33 cellular contexts compared by ENCODE assay signal in genomic region chr4:99610605-99611172, GRCh38. TPM values are rescaled to one million over a fixed set of nuclear protein-coding genes. Genes with fewer than 3 reads are reported as not detected.
DNase-seq lines count a peak whose midpoint lies in the region; TF ChIP-seq lines count a peak whose summit lies in the region.
"Had no signal": no experiment of that assay in that cellular context is flagged by ENCODE, and none has a peak within 500 bp of the region (broad histone marks: within the 10 kb centered on the region; RNA-seq: fewer than 3 reads in every experiment).

No MANE protein-coding gene starts in this region.

- H3K4me3 ChIP-seq in astrocyte of the cerebellum (ENCODE audit: low read depth, low read length) (no peak overlapping the region), fibroblast of the aortic adventitia (ENCODE audit: low read depth, low read length) (no peak overlapping the region)
- H3K4me3 ChIP-seq: cardiac muscle cell, lung, SJCRH30, spleen had no signal

- H3K9me3 Mint-ChIP-seq in T-helper 2 cell treated with Interferon-gamma antibody and Interleukin-4, amounts not matched to agents 5 μg/mL and 100 μg/mL, for 36 hours, result no peaks in the 10 kb centered on the region
- H3K9me3 Mint-ChIP-seq: activated T-helper 17 cell treated with anti-CD3 and anti-CD28 coated beads, Interleukin-2, amount 50 U/mL, for 72 hours; CD8-positive, alpha-beta T cell; nephron had no signal

- no peak overlapping the region for H3K27ac Mint-ChIP-seq in T-helper 2 cell treated with Interferon-gamma antibody and Interleukin-4, amounts not matched to agents 5 μg/mL and 100 μg/mL, for 36 hours
- H3K27ac Mint-ChIP-seq: activated CD4-positive, alpha-beta T cell treated with anti-CD3 and anti-CD28 coated beads for 36 hours; activated CD8-positive, alpha-beta T cell treated with anti-CD3 and anti-CD28 coated beads, Interleukin-2, amount 10 ng/mL, durations not matched to agents 7 days and 5 days; activated T-helper 17 cell treated with anti-CD3 and anti-CD28 coated beads, Interleukin-2, amount 50 U/mL, for 72 hours; CD8-positive, alpha-beta T cell; nephron had no signal

- DNase-seq in M059J (ENCODE audit: low read depth) (peak; percentile 46), astrocyte of the cerebellum (ENCODE audit: low read depth) (peak; percentile 77), fibroblast of the aortic adventitia (ENCODE audit: low read depth) (peak; percentile 72), stromal cell of bone marrow (ENCODE audit: low read depth) (peak; percentile 15), COR-L47 (lab: John Stamatoyannopoulos, UW) (no peak), occipital lobe (lab: John Stamatoyannopoulos, UW) (no peak)
- DNase-seq in T-helper 2 cell treated with Interferon-gamma antibody and Interleukin-4, amounts not matched to agents 5 μg/mL and 100 μg/mL, for 36 hours (ENCODE audit: low spot score), result no peak
- DNase-seq: activated CD4-positive, alpha-beta T cell treated with anti-CD3 and anti-CD28 coated beads for 36 hours; activated CD8-positive, alpha-beta T cell treated with anti-CD3 and anti-CD28 coated beads, Interleukin-2, amount 10 ng/mL, durations not matched to agents 7 days and 5 days; activated naive CD4-positive, alpha-beta T cell treated with anti-CD3 and anti-CD28 coated beads, Interleukin-2, amount 50 U/mL, for 16 hours; amniotic stem cell; BE2C; CD8-positive, alpha-beta T cell; DMS 273 treated with DMSO at 0.1 percent for 48 hours; effector CD4-positive, alpha-beta T cell; EL; hippocampal formation; NCI-H1092; NCI-H1694; NCI-H82; SJCRH30; spleen; stimulated activated CD4-positive, alpha-beta T cell treated with anti-CD3 and anti-CD28 coated beads, Interleukin-2, amount 100 ng/mL, for 24 hours; stimulated activated naive CD8-positive, alpha-beta T cell treated with anti-CD3 and anti-CD28 coated beads, Interleukin-15, Interleukin-2, amounts not matched to agents 100 U/mL and 50 U/mL, for 24 hours; SW 1271; T1000 had no signal

- no peaks in the 10 kb centered on the region for H3K36me3 Mint-ChIP-seq in T-helper 2 cell treated with Interferon-gamma antibody and Interleukin-4, amounts not matched to agents 5 μg/mL and 100 μg/mL, for 36 hours (ENCODE audit: low read depth)
- H3K36me3 Mint-ChIP-seq: CD8-positive, alpha-beta T cell had no signal

- TF ChIP-seq CTCF in astrocyte of the cerebellum (IDR thresholded peaks at IDR 0.05; ENCODE audit: low read depth, low read length, missing control alignments), result no peak
- no peak for TF ChIP-seq CTCF in fibroblast of the aortic adventitia (IDR thresholded peaks at IDR 0.05; ENCODE audit: insufficient read depth, low read length)

- in situ Hi-C loops in astrocyte of the cerebellum (cut with HindIII; ENCODE audit: low sequenced_read_pairs), result no loop called here

- no peaks in the 10 kb centered on the region for H3K4me1 Mint-ChIP-seq in T-helper 2 cell treated with Interferon-gamma antibody and Interleukin-4, amounts not matched to agents 5 μg/mL and 100 μg/mL, for 36 hours (ENCODE audit: low read depth)
- H3K4me1 Mint-ChIP-seq: activated CD4-positive, alpha-beta T cell treated with anti-CD3 and anti-CD28 coated beads for 36 hours; activated T-helper 17 cell treated with anti-CD3 and anti-CD28 coated beads, Interleukin-2, amount 50 U/mL, for 72 hours had no signal

- H3K27me3 Mint-ChIP-seq in T-helper 2 cell treated with Interferon-gamma antibody and Interleukin-4, amounts not matched to agents 5 μg/mL and 100 μg/mL, for 36 hours (ENCODE audit: low read depth), result peaks cover 3% of the 10 kb centered on the region

- H3K4me3 Mint-ChIP-seq in T-helper 2 cell treated with Interferon-gamma antibody and Interleukin-4, amounts not matched to agents 5 μg/mL and 100 μg/mL, for 36 hours, result no peak overlapping the region
- H3K4me3 Mint-ChIP-seq: activated CD4-positive, alpha-beta T cell treated with anti-CD3 and anti-CD28 coated beads for 36 hours; activated CD8-positive, alpha-beta T cell treated with anti-CD3 and anti-CD28 coated beads, Interleukin-2, amount 10 ng/mL, durations not matched to agents 7 days and 5 days; activated T-helper 17 cell treated with anti-CD3 and anti-CD28 coated beads, Interleukin-2, amount 50 U/mL, for 72 hours; CD8-positive, alpha-beta T cell; nephron had no signal

RNA-seq across cellular contexts. Expression of gene MTTP, which starts 36.1 kb away (rescaled TPM):
- 0.22 and 1.9 TPM in 2 replicates for total RNA-seq in M059J (2014; rRNA removed; shearing (Covaris generic))
- total RNA-seq in fibroblast of the aortic adventitia (ENCODE audit: low replicate concordance), result 0.09 and 0.25 TPM in 2 replicates
- 3.4 TPM for total RNA-seq in occipital lobe
- total RNA-seq: CD8-positive, alpha-beta T cell; osteocyte; renal cortical epithelial cell had no signal

RNA-seq across cellular contexts. Expression of gene TRMT10A, which starts 46.9 kb away (rescaled TPM):
- 3.4 and 3.7 TPM in 2 replicates for total RNA-seq in M059J (2014; rRNA removed; shearing (Covaris generic))
- total RNA-seq in fibroblast of the aortic adventitia (ENCODE audit: low replicate concordance), result 8.9 and 9.6 TPM in 2 replicates
- total RNA-seq in occipital lobe, result 5.6 TPM

RNA-seq across cellular contexts. Expression of gene C4orf54, which starts 46.9 kb away (rescaled TPM):
- total RNA-seq in M059J (2014; rRNA removed; shearing (Covaris generic)), result 0.02 and 0.37 TPM in 2 replicates
- 0.08 TPM in 1 of 2 replicates, not detected in the other for total RNA-seq in fibroblast of the aortic adventitia (ENCODE audit: low replicate concordance)
- 0.47 TPM for total RNA-seq in occipital lobe
- total RNA-seq: activated CD4-positive, alpha-beta T cell treated with anti-CD3 and anti-CD28 coated beads for 36 hours; activated CD8-positive, alpha-beta T cell treated with anti-CD3 and anti-CD28 coated beads, Interleukin-2, amount 10 ng/mL, durations not matched to agents 7 days and 5 days; activated T-helper 17 cell treated with anti-CD3 and anti-CD28 coated beads, Interleukin-2, amount 50 U/mL, for 72 hours; CD8-positive, alpha-beta T cell; mononuclear cell; osteocyte had no signal

Comparison
In these comparisons a context has a peak if more than half of its experiments do, and no peak if none do; other contexts are left out.
1. DNase-seq: peak in M059J (single experiment), astrocyte of the cerebellum (single experiment), fibroblast of the aortic adventitia (single experiment) and stromal cell of bone marrow (single experiment); none in COR-L47 (single experiment), occipital lobe (single experiment) and T-helper 2 cell treated with Interferon-gamma antibody and Interleukin-4, amounts not matched to agents 5 μg/mL and 100 μg/mL, for 36 hours (single experiment).